Comparison of ENCODE assay signal across 8 cellular contexts in genomic region chr7:139731802-139732470, GRCh38. TPM values are rescaled to one million over a fixed set of nuclear protein-coding genes. Genes with fewer than 3 reads are reported as not detected.
DNase-seq lines count a peak whose midpoint lies in the region; ATAC-seq and TF ChIP-seq lines count a peak whose summit lies in the region.

No MANE protein-coding gene starts in this region.

- ATAC-seq in lower lobe of right lung (peak; percentile 93 to 95), upper lobe of left lung (ENCODE audit: low FRiP score in 2 of 2) (peak; percentile 82 to 92), HG03457 (IDR thresholded peaks at IDR 0.05; ENCODE audit: unreplicated experiment) (no peak), GM18498 (IDR thresholded peaks at IDR 0.05; ENCODE audit: unreplicated experiment) (no peak)

- peak; percentile 92 for DNase-seq in Daoy (ENCODE audit: low read depth)
- DNase-seq in NCI-H526 treated with DMSO at 0.1 percent for 48 hours (lab: John Stamatoyannopoulos, UW) = peak; percentile 90
- DNase-seq in cerebellum (ENCODE audit: low spot score) = peak; percentile 31
- peak; percentile 90 for DNase-seq in lower lobe of right lung
- peak in 1 of 2 donors; percentile 94 for DNase-seq in upper lobe of left lung
- DNase-seq in DMS153 (lab: John Stamatoyannopoulos, UW) = no peak

- no peaks in the 10 kb centered on the region for H3K9me3 ChIP-seq in lower lobe of right lung
- H3K9me3 ChIP-seq in upper lobe of left lung = no peaks in the 10 kb centered on the region

- no peaks in the 10 kb centered on the region for H3K27me3 ChIP-seq in lower lobe of right lung (ENCODE audit: low read depth)
- no peaks in the 10 kb centered on the region for H3K27me3 ChIP-seq in upper lobe of left lung

- WGBS in upper lobe of left lung, 2 donors = 24 to 40% methylated on average over 9 of the region's 9 CpGs

- peaks cover 63% of the 10 kb centered on the region for H3K4me1 ChIP-seq in lower lobe of right lung
- H3K4me1 ChIP-seq in upper lobe of left lung = peaks cover 30 to 66% (median 63%) of the 10 kb centered on the region in 4 donors

- H3K4me3 ChIP-seq in lower lobe of right lung = peak overlapping the region; percentile 17
- H3K4me3 ChIP-seq in upper lobe of left lung = peak overlapping the region in 2 of 4 donors; percentile 1 to 18

- H3K36me3 ChIP-seq in lower lobe of right lung (no peaks in the 10 kb centered on the region), upper lobe of left lung (no peaks in the 10 kb centered on the region)

- H3K27ac ChIP-seq in lower lobe of right lung (peak overlapping the region; percentile 81), upper lobe of left lung (peak overlapping the region; percentile 75 to 84 (median 82))

- TF ChIP-seq EP300 in upper lobe of left lung (IDR thresholded peaks at IDR 0.05) = peak in 2 of 4 donors; percentile 80 to 95

- intact Hi-C loops in lower lobe of right lung (cut with DNase I) = no loop called here

- no peak for TF ChIP-seq POLR2A in upper lobe of left lung (IDR thresholded peaks at IDR 0.05)

- TF ChIP-seq CTCF in lower lobe of right lung (IDR thresholded peaks at IDR 0.05) (no peak), upper lobe of left lung (IDR thresholded peaks at IDR 0.05) (no peak)

RNA-seq across cellular contexts. Expression of gene HIPK2, which starts 45.9 kb away (rescaled TPM):
- total RNA-seq in Daoy (2014; rRNA removed; shearing (Covaris generic)) = 10.4 and 12.2 TPM in 2 replicates
- 33.3 TPM for total RNA-seq in cerebellum
- total RNA-seq in lower lobe of right lung = 81.0 TPM
- total RNA-seq in upper lobe of left lung = 10 to 100 TPM; 38.6 to 59.6 (median 45.9) TPM

Comparison
In these comparisons a context has a peak if more than half of its experiments do, and no peak if none do; other contexts are left out.
1. ATAC-seq: peak in lower lobe of right lung (2 of 2) and upper lobe of left lung (2 of 2); none in HG03457 (single experiment) and GM18498 (single experiment).